1 cellular context compared by ENCODE assay signal in genomic region chr9:38622083-38622674, GRCh38.
TF ChIP-seq lines count a peak whose summit lies in the region.

No MANE protein-coding gene starts in this region.

TF ChIP-seq in HEK293, 187 proteins besides CTCF, POLR2A, EP300 and RAD21 (continued from another document):
- no peak for TF ChIP-seq ZNF791 (tag by site-specific recombination; IDR thresholded peaks at IDR 0.05)
- no peak for TF ChIP-seq ZBTB49 (tag by site-specific recombination; IDR thresholded peaks at IDR 0.05; ENCODE audit: low read depth)
- no peak for TF ChIP-seq ZNF16 (tag by site-specific recombination; IDR thresholded peaks at IDR 0.05; ENCODE audit: low read depth)
- TF ChIP-seq ZBTB8A (tag by site-specific recombination; IDR thresholded peaks at IDR 0.05): peak; percentile 82
- TF ChIP-seq KLF8 (tag by site-specific recombination; IDR thresholded peaks at IDR 0.05): peak; percentile 16; the same call in 1 of the 2 replicates
- no peak for TF ChIP-seq ZNF24 (tag by site-specific recombination; IDR thresholded peaks at IDR 0.05)
- peak; percentile 74 for TF ChIP-seq SP2 (tag by site-specific recombination; IDR thresholded peaks at IDR 0.05)
- TF ChIP-seq ZNF214 (tag by site-specific recombination; IDR thresholded peaks at IDR 0.05; ENCODE audit: borderline replicate concordance): no peak
- no peak for TF ChIP-seq ZNF223 (tag by site-specific recombination; IDR thresholded peaks at IDR 0.05)
- no peak for TF ChIP-seq ZNF311 (tag by site-specific recombination; IDR thresholded peaks at IDR 0.05; ENCODE audit: borderline replicate concordance)
- TF ChIP-seq ZNF701 (tag by site-specific recombination; IDR thresholded peaks at IDR 0.05): no peak
- peak; percentile 60 for TF ChIP-seq ZNF398 (tag by site-specific recombination; IDR thresholded peaks at IDR 0.05)
- no peak for TF ChIP-seq PRDM2 (tag by site-specific recombination; IDR thresholded peaks at IDR 0.05; ENCODE audit: borderline replicate concordance)
- no peak for TF ChIP-seq ZNF670 (tag by site-specific recombination; IDR thresholded peaks at IDR 0.05; ENCODE audit: low read depth)
- TF ChIP-seq ZNF354C (tag by site-specific recombination; IDR thresholded peaks at IDR 0.05; ENCODE audit: borderline replicate concordance, low read depth): no peak
- TF ChIP-seq ZNF341 (tag by site-specific recombination; IDR thresholded peaks at IDR 0.05; ENCODE audit: low read depth): peak; percentile 62
- TF ChIP-seq ZNF629 (tag by site-specific recombination; IDR thresholded peaks at IDR 0.05): peak; percentile 79
- TF ChIP-seq ZFHX2 (tag by site-specific recombination; conservative IDR thresholded peaks at IDR 0.05): peak; percentile 55
- peak; percentile 44 for TF ChIP-seq SP3 (tag by site-specific recombination; IDR thresholded peaks at IDR 0.05)
- peak; percentile 78; the same call in 1 of the 2 replicates for TF ChIP-seq SCRT2 (tag by site-specific recombination; IDR thresholded peaks at IDR 0.05)
- TF ChIP-seq ZNF292 (tag by site-specific recombination; IDR thresholded peaks at IDR 0.05; ENCODE audit: borderline replicate concordance, low read depth): no peak
- TF ChIP-seq ZNF157 (tag by site-specific recombination; IDR thresholded peaks at IDR 0.05): no peak
- no peak for TF ChIP-seq ZNF830 (tag by site-specific recombination; IDR thresholded peaks at IDR 0.05; ENCODE audit: low read depth)
- TF ChIP-seq ZBTB1 (tag by site-specific recombination; IDR thresholded peaks at IDR 0.05): no peak
- TF ChIP-seq IKZF3 (tag by site-specific recombination; IDR thresholded peaks at IDR 0.05): 0 out of 2 replicates have a peak, but pooled peaks have one; percentile 20
- no peak for TF ChIP-seq KLF9 (tag by site-specific recombination; IDR thresholded peaks at IDR 0.05; ENCODE audit: low read depth)
- no peak for TF ChIP-seq ZNF280D (tag by site-specific recombination; IDR thresholded peaks at IDR 0.05)
- TF ChIP-seq PRDM4 (tag by site-specific recombination; IDR thresholded peaks at IDR 0.05): no peak
- no peak for TF ChIP-seq ZNF677 (tag by site-specific recombination; IDR thresholded peaks at IDR 0.05)
- TF ChIP-seq ZNF488 (tag by site-specific recombination; IDR thresholded peaks at IDR 0.05): no peak
- TF ChIP-seq ZNF514 (tag by site-specific recombination; IDR thresholded peaks at IDR 0.05): no peak
- no peak for TF ChIP-seq ZNF114 (tag by site-specific recombination; IDR thresholded peaks at IDR 0.05)
- no peak for TF ChIP-seq ZNF626 (tag by site-specific recombination; IDR thresholded peaks at IDR 0.05)
- no peak for TF ChIP-seq ZNF146 (tag by site-specific recombination; IDR thresholded peaks at IDR 0.05)
- TF ChIP-seq MYNN (tag by site-specific recombination; IDR thresholded peaks at IDR 0.05; ENCODE audit: borderline replicate concordance): no peak
